In genomic region chr7:46682841-46683624, GRCh38 we compare ENCODE assay signal across 15 cellular contexts.
DNase-seq lines count a peak whose midpoint lies in the region; ATAC-seq and TF ChIP-seq lines count a peak whose summit lies in the region.
"Had no signal": no experiment of that assay in that cellular context is flagged by ENCODE, and none has a peak within 500 bp of the region (broad histone marks: within the 10 kb centered on the region; RNA-seq: fewer than 3 reads in every experiment).

No MANE protein-coding gene starts in this region.

- no peak overlapping the region for H3K4me3 ChIP-seq in adipocyte (ENCODE audit: low read length)
- H3K4me3 ChIP-seq in left lung, result no peak overlapping the region
- H3K4me3 ChIP-seq: lung, ovary had no signal

- H3K9ac ChIP-seq in adipocyte (ENCODE audit: low read length), result peak overlapping the region; percentile 39

- no peaks in the 10 kb centered on the region for H3K27me3 ChIP-seq in adipocyte (replicated peaks; ENCODE audit: control insufficient read depth, insufficient read depth, low read length)
- H3K27me3 ChIP-seq in left lung, result no peaks in the 10 kb centered on the region
- H3K27me3 ChIP-seq: ovary had no signal

- no peak for TF ChIP-seq CTCF in left lung (IDR thresholded peaks at IDR 0.05)

- ATAC-seq in left lung, result peak; percentile 24
- ATAC-seq: stimulated activated memory B cell treated with anti-CD40 and anti-IgM and Interleukin-4, amounts not matched to agents 10 μg/mL and 1 μg/mL and 100 μg/mL, for 72 hours had no signal

- peaks cover 19% of the 10 kb centered on the region for H3K4me1 ChIP-seq in adipocyte (ENCODE audit: control insufficient read depth, insufficient read depth, low read length)
- no peaks in the 10 kb centered on the region for H3K4me1 ChIP-seq in left lung

- H3K9me3 ChIP-seq in adipocyte (ENCODE audit: control insufficient read depth, low read length) (peaks cover 3% of the 10 kb centered on the region), left lung (peaks cover 0 to 2% of the 10 kb centered on the region in 2 donors)
- H3K9me3 ChIP-seq: ovary had no signal

- in situ Hi-C loops in Caki2 (cut with HindIII; ENCODE audit: low pct_unique_long_range_greater_than_20kb, low sequenced_read_pairs), result no loop called here

- H3K27ac ChIP-seq in left lung, result no peak overlapping the region
- H3K27ac ChIP-seq: ovary had no signal

- intact Hi-C loops in left lung (cut with DNase I), result no loop called here

- H3K36me3 ChIP-seq in adipocyte (ENCODE audit: control insufficient read depth, insufficient read depth, low read length, severe bottlenecking) (no peaks in the 10 kb centered on the region), left lung (no peaks in the 10 kb centered on the region)
- H3K36me3 ChIP-seq: ovary had no signal

- DNase-seq in Caki2 (ENCODE audit: low read depth), result peak; percentile 14
- DNase-seq in H4 (ENCODE audit: low spot score), result peak; percentile 86
- DNase-seq in adipocyte (ENCODE audit: low read depth), result peak; percentile 40
- DNase-seq in left lung, result no peak
- no peak for DNase-seq in SIG-M5 treated with dmso at 0.1 percent for 504 hours (lab: John Stamatoyannopoulos, UW; ENCODE audit: unreplicated experiment)
- no peak for DNase-seq in NCI-H146 treated with DMSO at 0.1 percent for 48 hours (lab: John Stamatoyannopoulos, UW; ENCODE audit: unreplicated experiment)
- DNase-seq in NCI-H2081 treated with DMSO at 0.1 percent for 48 hours (lab: John Stamatoyannopoulos, UW), result no peak
- DNase-seq in NCI-H1694 treated with DMSO at 0.1 percent for 48 hours (lab: John Stamatoyannopoulos, UW), result no peak
- DNase-seq: CD4-positive, CD25-positive, alpha-beta regulatory T cell; effector memory CD4-positive, alpha-beta T cell; NCI-H446 treated with DMSO at 0.1 percent for 48 hours; ovary; stimulated activated CD4-positive, alpha-beta T cell treated with anti-CD3 and anti-CD28 coated beads, Interleukin-1b, Interleukin-23, amount 100 ng/mL, for 48 hours had no signal

Comparison
In these comparisons a context has a peak if more than half of its experiments do, and no peak if none do; other contexts are left out.
1. DNase-seq: peak in Caki2 (single experiment), H4 (single experiment) and adipocyte (single experiment); none in left lung (0 of 2), SIG-M5 treated with dmso at 0.1 percent for 504 hours (single experiment), NCI-H146 treated with DMSO at 0.1 percent for 48 hours (single experiment), NCI-H2081 treated with DMSO at 0.1 percent for 48 hours (single experiment) and NCI-H1694 treated with DMSO at 0.1 percent for 48 hours (single experiment).